Comparison of ENCODE assay signal across 8 cellular contexts in the genomic region with DNA sequence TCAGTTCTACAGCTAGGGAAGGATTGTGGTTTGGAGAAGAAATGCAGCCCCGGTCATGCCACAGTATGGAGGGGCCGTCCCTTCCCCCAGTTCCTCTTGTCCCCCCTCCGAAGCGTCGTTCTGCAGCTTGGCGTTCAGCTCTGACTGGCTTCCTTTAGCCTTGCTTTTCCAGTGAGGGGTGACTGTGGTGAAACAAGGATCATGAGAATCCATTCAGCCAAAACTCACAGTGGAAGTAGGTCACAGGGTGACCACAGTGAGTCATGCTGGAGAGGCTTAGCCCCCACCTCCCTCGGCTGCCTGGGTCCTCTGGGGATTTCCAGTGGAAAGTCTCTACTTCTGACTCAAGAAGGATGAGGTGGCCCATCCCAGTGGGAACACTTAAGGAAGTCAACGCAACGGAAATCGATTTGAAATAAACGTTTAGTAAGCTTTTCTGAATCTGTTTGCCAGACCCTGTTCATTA. TPM values are rescaled to one million over a fixed set of nuclear protein-coding genes. Genes with fewer than 3 reads are reported as not detected.
DNase-seq lines count a peak whose midpoint lies in the region; ATAC-seq and TF ChIP-seq lines count a peak whose summit lies in the region.

No MANE protein-coding gene starts in this region.

- ATAC-seq in upper lobe of left lung (ENCODE audit: low FRiP score in 2 of 2), result peak; percentile 23 to 71

- POLR2A ChIA-PET in MCF 10A (lab: Yijun Ruan, JAX), result no interaction called here

- TF ChIP-seq EP300 in upper lobe of left lung (IDR thresholded peaks at IDR 0.05), result peak in 1 of 4 donors; percentile 74

- H3K4me3 Mint-ChIP-seq in MCF 10A (ENCODE audit: unreplicated experiment), result no peak overlapping the region

- TF ChIP-seq POLR2A in upper lobe of left lung (IDR thresholded peaks at IDR 0.05), result no peak

- peaks cover 23% of the 10 kb centered on the region for H3K9me3 Mint-ChIP-seq in MCF 10A (ENCODE audit: unreplicated experiment)

- TF ChIP-seq CTCF in MCF 10A (IDR thresholded peaks at IDR 0.05; ENCODE audit: unreplicated experiment) (no peak), upper lobe of left lung (IDR thresholded peaks at IDR 0.05) (no peak)

- no peaks in the 10 kb centered on the region for H3K36me3 Mint-ChIP-seq in MCF 10A (ENCODE audit: insufficient read depth, unreplicated experiment)

- BruUV-seq in MCF 10A (replicated peaks; lab: Mats Ljungman, UMichigan), result no TSS peak

- peaks cover 0 to 13% (median 0%) of the 10 kb centered on the region in 4 donors for H3K27me3 ChIP-seq in upper lobe of left lung

- CTCF ChIA-PET in MCF 10A (lab: Yijun Ruan, JAX), result no interaction called here

- H3K27me3 Mint-ChIP-seq in MCF 10A (ENCODE audit: insufficient read depth, unreplicated experiment), result peaks cover 2% of the 10 kb centered on the region

- H3K9me3 ChIP-seq in upper lobe of left lung, result peaks cover 0 to 9% (median 0%) of the 10 kb centered on the region in 4 donors

- H3K36me3 ChIP-seq in upper lobe of left lung, result no peaks in the 10 kb centered on the region

- intact Hi-C loops in MCF 10A (cut with micrococcal nuclease), result no loop called here

- 48 to 65% methylated on average over 11 of the region's 11 CpGs for WGBS in upper lobe of left lung, 2 donors

- peak; percentile 10 for DNase-seq in activated T-cell treated with anti-CD3 and anti-CD28 coated beads, Interleukin-2, amount 50 U/mL, for 1 hour
- DNase-seq in activated T-cell treated with anti-CD3 and anti-CD28 coated beads for 4 hours (no peak), MCF 10A (ENCODE audit: unreplicated experiment) (peak; percentile 84), mucosa of gallbladder (ENCODE audit: low spot score) (peak; percentile 47), upper lobe of left lung (peak in 1 of 2 donors; percentile 38), NCI-H2196 (lab: John Stamatoyannopoulos, UW; ENCODE audit: unreplicated experiment) (no peak), COR-L47 (lab: John Stamatoyannopoulos, UW) (no peak), C1 segment of cervical spinal cord (lab: John Stamatoyannopoulos, UW) (no peak)

- peak overlapping the region; percentile 41 to 79 (median 74) for H3K27ac ChIP-seq in upper lobe of left lung

- peaks cover 0 to 13% (median 8%) of the 10 kb centered on the region in 4 donors for H3K4me1 ChIP-seq in upper lobe of left lung

- no peaks in the 10 kb centered on the region for H3K4me1 Mint-ChIP-seq in MCF 10A (ENCODE audit: insufficient read depth, unreplicated experiment)

- no peak overlapping the region for H3K27ac Mint-ChIP-seq in MCF 10A (ENCODE audit: low read depth, unreplicated experiment)

- no peak overlapping the region for H3K4me3 ChIP-seq in upper lobe of left lung

RNA-seq across cellular contexts. Expression of a gene that starts 37.3 kb away (rescaled TPM):
- 0.61 and 1.9 TPM in 2 replicates for total RNA-seq in MCF 10A (2022)
- 1,004 TPM for total RNA-seq in mucosa of gallbladder
- total RNA-seq in upper lobe of left lung, result 100 to 1,000 TPM; 105 to 522 (median 304) TPM

Comparison
In these comparisons a context has a peak if more than half of its experiments do, and no peak if none do; other contexts are left out.
1. DNase-seq: peak in activated T-cell treated with anti-CD3 and anti-CD28 coated beads, Interleukin-2, amount 50 U/mL, for 1 hour (single experiment), MCF 10A (single experiment) and mucosa of gallbladder (single experiment); none in activated T-cell treated with anti-CD3 and anti-CD28 coated beads for 4 hours (single experiment), NCI-H2196 (single experiment), COR-L47 (single experiment) and C1 segment of cervical spinal cord (0 of 14).
2. RNA of a gene that starts 37.3 kb away (total RNA-seq): 1,004 TPM in mucosa of gallbladder (single experiment) and 105 to 522 TPM in upper lobe of left lung; 0.61 to 1.9 TPM in MCF 10A; every median in the first group is over 10 times any median in the second.